In genomic region chr1:13801232-13801631, GRCh38 we compare ENCODE assay signal across 18 cellular contexts.
DNase-seq lines count a peak whose midpoint lies in the region; ATAC-seq, FAIRE-seq and TF ChIP-seq lines count a peak whose summit lies in the region.
"Had no signal": no experiment of that assay in that cellular context is flagged by ENCODE, and none has a peak within 500 bp of the region (broad histone marks: within the 10 kb centered on the region; RNA-seq: fewer than 3 reads in every experiment).

No MANE protein-coding gene starts in this region.

- H3K4me2 ChIP-seq in PC-3 (ENCODE audit: low read length): no peak overlapping the region

- peak overlapping the region; percentile 61 for H3K27ac Mint-ChIP-seq in MCF 10A (ENCODE audit: low read depth, unreplicated experiment)

- H3K27me3 Mint-ChIP-seq in MCF 10A (ENCODE audit: insufficient read depth, unreplicated experiment): no peaks in the 10 kb centered on the region

- no peak; the same call in 1 of the 2 replicates for ATAC-seq in PC-3
- no peak for ATAC-seq in HG03469 (IDR thresholded peaks at IDR 0.05; ENCODE audit: unreplicated experiment)
- ATAC-seq: sciatic nerve had no signal

- no peaks in the 10 kb centered on the region for H3K79me2 ChIP-seq in PC-3 (ENCODE audit: low read length)

- no peak overlapping the region for H2AFZ ChIP-seq in PC-3 (ENCODE audit: low read length)

- no peak for TF ChIP-seq POLR2A in GM12891 (IDR thresholded peaks at IDR 0.05; ENCODE audit: low read depth, low read length)

- no TSS peak for BruUV-seq in PC-3 (replicated peaks; lab: Mats Ljungman, UMichigan)
- BruUV-seq in MCF 10A (replicated peaks; lab: Mats Ljungman, UMichigan): no TSS peak

- DNase-seq in PC-3: peak; percentile 36
- peak; percentile 59 for DNase-seq in MCF 10A (ENCODE audit: unreplicated experiment)
- DNase-seq in left kidney (ENCODE audit: low read depth, low spot score): peak; percentile 32
- no peak for DNase-seq in GM12891 (ENCODE audit: insufficient read length, low spot score)
- no peak for DNase-seq in H4 (ENCODE audit: low spot score)
- DNase-seq: activated CD4-positive, alpha-beta T cell treated with anti-CD3 and anti-CD28 coated beads for 4 hours; activated CD8-positive, alpha-beta memory T cell treated with anti-CD3 and anti-CD28 coated beads, Interleukin-2, amount 50 U/mL, for 48 hours; activated naive CD4-positive, alpha-beta T cell; Karpas-422; stimulated activated CD4-positive, alpha-beta T cell treated with anti-CD3 and anti-CD28 coated beads, Interleukin-4, amount 100 ng/mL, for 1 hour had no signal

- H3K4me3 Mint-ChIP-seq in MCF 10A (ENCODE audit: unreplicated experiment): no peak overlapping the region
- H3K4me3 Mint-ChIP-seq: brain, neural crest cell had no signal

- H3K9me2 ChIP-seq in PC-3 (replicated peaks; ENCODE audit: low read length): no peaks in the 10 kb centered on the region

- H3K36me3 ChIP-seq in PC-3 (ENCODE audit: low read depth, low read length): no peaks in the 10 kb centered on the region

- peaks cover 16% of the 10 kb centered on the region for H3K4me1 Mint-ChIP-seq in MCF 10A (ENCODE audit: insufficient read depth, unreplicated experiment)

- H3K9me3 ChIP-seq in PC-3 (ENCODE audit: low read length): no peaks in the 10 kb centered on the region
- H3K9me3 ChIP-seq: tibial artery had no signal

- no peaks in the 10 kb centered on the region for H3K27me3 ChIP-seq in PC-3 (ENCODE audit: low read length)
- H3K27me3 ChIP-seq: tibial artery had no signal

- H3K4me3 ChIP-seq in PC-3 (ENCODE audit: low read length) (no peak overlapping the region), skin epidermis (no peak overlapping the region)
- H3K4me3 ChIP-seq: SK-N-MC, tibial artery had no signal

- H3K4me1 ChIP-seq in PC-3 (ENCODE audit: insufficient read depth, low read length): peaks cover 22% of the 10 kb centered on the region

- H3K27ac ChIP-seq in PC-3 (ENCODE audit: low read length) (no peak overlapping the region), skin epidermis (peak overlapping the region in 20 of 21 experiments; percentile 2 to 81 (median 65))
- H3K27ac ChIP-seq: SK-N-MC, tibial artery had no signal

- H3K9ac ChIP-seq in PC-3 (ENCODE audit: low read length): no peak overlapping the region

- no peak for FAIRE-seq in GM12891 (lab: Jason Lieb, UNC)
- FAIRE-seq: H54 had no signal

- H3K36me3 Mint-ChIP-seq in MCF 10A (ENCODE audit: insufficient read depth, unreplicated experiment): no peaks in the 10 kb centered on the region

- POLR2A ChIA-PET in PC-3 (lab: Charles Lee; ENCODE audit: unreplicated experiment) (no interaction called here), MCF 10A (lab: Yijun Ruan, JAX) (interaction anchor here (0.6 to 1.2 kb wide), 4 partner anchors 20 to 151 kb away, joined by 3 to 5 read pairs (median 4); no protein-coding TSS in a partner anchor)

- no peak for TF ChIP-seq CTCF in PC-3 (conservative IDR thresholded peaks at IDR 0.05; ENCODE audit: low read depth, low read length)
- TF ChIP-seq CTCF in MCF 10A (IDR thresholded peaks at IDR 0.05; ENCODE audit: unreplicated experiment): no peak

- CTCF ChIA-PET in PC-3 (lab: Charles Lee) (no interaction called here), MCF 10A (lab: Yijun Ruan, JAX) (no interaction called here)

- no peaks in the 10 kb centered on the region for H3K9me3 Mint-ChIP-seq in MCF 10A (ENCODE audit: unreplicated experiment)
- H3K9me3 Mint-ChIP-seq: neural crest cell had no signal

- H4K20me1 ChIP-seq in PC-3 (ENCODE audit: low read length): no peaks in the 10 kb centered on the region

- intact Hi-C loops in PC-3 (cut with micrococcal nuclease) (no loop called here), MCF 10A (cut with micrococcal nuclease) (no loop called here)

- no peaks in the 10 kb centered on the region for H3F3A ChIP-seq in PC-3 (ENCODE audit: low read length, unreplicated experiment)

TF ChIP-seq in GM12891, 5 proteins besides CTCF, POLR2A, EP300 and RAD21:
- TF ChIP-seq POLR2AphosphoS5 (IDR thresholded peaks at IDR 0.05; ENCODE audit: low read depth, low read length) (no peak), TAF1 (IDR thresholded peaks at IDR 0.05; ENCODE audit: low read depth, low read length) (no peak), SPI1 (IDR thresholded peaks at IDR 0.05; ENCODE audit: low read depth, low read length) (no peak), POU2F2 (IDR thresholded peaks at IDR 0.05; ENCODE audit: low read depth, low read length) (no peak), PAX5 (IDR thresholded peaks at IDR 0.05; ENCODE audit: insufficient read depth, low read length, severe bottlenecking) (no peak)

Comparison
In these comparisons a context has a peak if more than half of its experiments do, and no peak if none do; other contexts are left out.
1. DNase-seq: peak in PC-3 (single experiment), MCF 10A (single experiment) and left kidney (single experiment); none in GM12891 (single experiment) and H4 (single experiment).